14 cellular contexts compared by ENCODE assay signal in the genomic region with DNA sequence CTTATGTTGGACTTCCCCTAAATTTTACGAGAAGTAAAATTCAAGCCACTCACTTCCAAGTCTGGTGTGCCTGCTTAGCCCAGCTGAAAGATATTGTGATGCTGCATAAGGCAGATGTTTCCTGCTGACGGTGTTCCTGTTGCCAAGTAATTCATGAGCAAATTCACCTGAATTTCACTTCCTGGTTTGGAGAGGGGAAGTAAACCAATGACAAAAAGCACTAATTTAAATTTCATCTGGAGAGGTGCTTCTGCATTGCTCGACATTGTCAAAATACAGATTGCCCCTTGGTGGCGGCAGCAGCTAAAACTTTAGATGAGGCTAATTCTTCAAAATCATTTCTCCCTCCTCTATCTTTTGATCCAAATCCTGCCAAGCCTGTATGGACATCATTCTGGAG.
DNase-seq lines count a peak whose midpoint lies in the region; ATAC-seq, FAIRE-seq and TF ChIP-seq lines count a peak whose summit lies in the region.
"Had no signal": no experiment of that assay in that cellular context is flagged by ENCODE, and none has a peak within 500 bp of the region (broad histone marks: within the 10 kb centered on the region; RNA-seq: fewer than 3 reads in every experiment).

No MANE protein-coding gene starts in this region.

- no peaks in the 10 kb centered on the region for H3K36me3 ChIP-seq in kidney (ENCODE audit: control insufficient read depth in 1 of 2, insufficient read depth in 2 of 2, low read length in 2 of 2)
- H3K36me3 ChIP-seq: WERI-Rb-1 had no signal

- H3K27ac ChIP-seq in dorsolateral prefrontal cortex (peak overlapping the region in 9 of 59 donors; percentile 10 to 68 (median 37)), kidney (ENCODE audit: low read depth in 2 of 2, low read length in 2 of 2) (no peak overlapping the region)
- H3K27ac ChIP-seq: WERI-Rb-1 had no signal

- no peak for TF ChIP-seq POLR2A in NB4 (IDR thresholded peaks at IDR 0.05; ENCODE audit: extremely low read depth, insufficient read length)

- intact Hi-C loops in dorsolateral prefrontal cortex (cut with DNase I), result loop anchor here (5.0 to 10.0 kb wide), 4 partner anchors 106 to 338 kb away; no protein-coding TSS in a partner anchor
- intact Hi-C loops in kidney (cut with DNase I), result no loop called here

- DNase-seq in NB4 (ENCODE audit: low read depth) (peak; percentile 11), dorsolateral prefrontal cortex (peak in 6 of 10 donors; percentile 40 to 67 (median 53)), midbrain (lab: John Stamatoyannopoulos, UW) (peak; percentile 41), kidney (no peak)
- DNase-seq in activated effector memory CD4-positive, alpha-beta T cell treated with anti-CD3 and anti-CD28 coated beads, Interleukin-2, amount 50 U/mL, for 16 hours, result no peak
- DNase-seq: activated naive CD8-positive, alpha-beta T cell treated with anti-CD3 and anti-CD28 coated beads, Interleukin-2, amount 50 U/mL, for 24 hours; HFFc6; kidney glomerular epithelial cell; SHP77; trophoblast cell; WERI-Rb-1 had no signal

- H3K27me3 ChIP-seq in dorsolateral prefrontal cortex, result no peaks in the 10 kb centered on the region

- H3K9me3 ChIP-seq in kidney (ENCODE audit: control insufficient read depth in 1 of 2, low read length in 2 of 2), result no peaks in the 10 kb centered on the region

- H3K4me3 ChIP-seq in NB4 (ENCODE audit: low read depth, low read length) (no peak overlapping the region), dorsolateral prefrontal cortex (no peak overlapping the region), kidney (ENCODE audit: low read length in 2 of 2) (no peak overlapping the region)

- 0 out of 2 replicates have a peak, but pooled peaks have one; percentile 11 for TF ChIP-seq CTCF in GM12874 (IDR thresholded peaks at IDR 0.05; ENCODE audit: insufficient read depth, low read depth, low read length)
- no peak for TF ChIP-seq CTCF in NB4 (IDR thresholded peaks at IDR 0.05; ENCODE audit: low read depth, low read length)
- peak in 55 of 56 donors; percentile 32 to 75 (median 59) for TF ChIP-seq CTCF in dorsolateral prefrontal cortex (IDR thresholded peaks at IDR 0.05 in 54 of 56, conservative IDR thresholded peaks at IDR 0.05 in 2 of 56; ENCODE audit: low read depth in 1 of 56, partially characterized antibody in 56 of 56)
- no peak for TF ChIP-seq CTCF in kidney (IDR thresholded peaks at IDR 0.05; ENCODE audit: borderline replicate concordance, extremely low read depth, insufficient read depth)

- H3K4me1 ChIP-seq in kidney (ENCODE audit: control insufficient read depth in 1 of 2, insufficient read depth in 1 of 2, low read depth in 1 of 2, low read length in 2 of 2), result no peaks in the 10 kb centered on the region

- no peak for ATAC-seq in activated CD4-positive, CD25-positive, alpha-beta regulatory T cell treated with anti-CD3 and anti-CD28 coated beads, Interleukin-2, amount 50 U/mL, for 24 hours
- no peak for ATAC-seq in GM18858 (IDR thresholded peaks at IDR 0.05; ENCODE audit: unreplicated experiment)
- ATAC-seq: activated naive CD8-positive, alpha-beta T cell treated with anti-CD3 and anti-CD28 coated beads, Interleukin-2, amount 50 U/mL, for 24 hours had no signal

- H3K9ac ChIP-seq in kidney (ENCODE audit: low read length in 2 of 2), result no peak overlapping the region

- no peak for FAIRE-seq in kidney (lab: Jason Lieb, UNC)

Comparison
In these comparisons a context has a peak if more than half of its experiments do, and no peak if none do; other contexts are left out.
1. CTCF ChIP-seq: peak in GM12874 (single experiment) and dorsolateral prefrontal cortex (55 of 56); none in NB4 (single experiment) and kidney (single experiment).
2. DNase-seq: peak in NB4 (single experiment), dorsolateral prefrontal cortex (6 of 10) and midbrain (single experiment); none in kidney (single experiment) and activated effector memory CD4-positive, alpha-beta T cell treated with anti-CD3 and anti-CD28 coated beads, Interleukin-2, amount 50 U/mL, for 16 hours (single experiment).